In the genomic region with DNA sequence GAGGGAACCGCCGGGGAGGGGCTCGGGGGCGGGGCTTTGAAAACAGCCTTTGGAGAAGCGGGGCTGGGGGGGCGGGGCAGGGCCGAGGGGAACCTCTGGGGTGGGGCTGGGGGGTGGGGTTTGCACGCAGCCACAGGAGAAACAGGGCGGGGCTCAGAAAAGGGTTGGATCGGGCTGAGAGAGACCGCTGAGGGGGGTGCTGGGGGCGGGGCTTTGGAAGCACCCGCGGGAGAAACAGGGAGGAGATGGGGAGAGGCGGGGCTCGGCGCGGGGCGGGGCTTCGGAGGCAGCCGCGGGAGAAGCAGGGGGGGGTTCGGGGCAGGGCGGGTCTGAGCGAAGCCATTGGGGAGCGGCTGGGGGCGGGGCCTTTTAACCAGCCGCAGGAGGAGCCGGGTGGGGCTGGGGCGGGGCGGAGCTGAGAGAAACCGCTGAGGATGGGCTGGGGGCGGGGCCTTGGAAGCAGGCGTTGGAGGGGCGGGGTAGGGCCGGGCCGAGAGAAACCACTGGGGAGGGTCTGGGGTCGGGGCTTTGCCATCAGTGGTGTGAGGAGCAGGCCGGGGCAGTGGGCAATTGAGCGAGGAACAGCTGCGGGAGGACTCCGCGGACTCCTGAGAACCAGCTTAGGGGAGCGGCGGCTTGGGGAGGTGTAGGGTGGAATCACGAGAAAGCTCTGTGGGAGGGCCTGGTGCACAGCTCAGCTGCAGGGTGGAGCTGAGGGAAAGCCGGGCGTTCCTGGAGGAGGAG, we compare ENCODE assay signal across 8 cellular contexts. TPM values are rescaled to one million over a fixed set of nuclear protein-coding genes. Genes with fewer than 3 reads are reported as not detected.
A peak's percentile ranks its signal among the peaks of the same experiment; 100 is the strongest.
DNase-seq lines count a peak whose midpoint lies in the region; ATAC-seq and TF ChIP-seq lines count a peak whose summit lies in the region.

No MANE protein-coding gene starts in this region.

- peak overlapping the region; percentile 81 to 97 (median 90) for H3K4me3 Mint-ChIP-seq in CD4-positive, CD25-positive, alpha-beta regulatory T cell

- H3K4me2 ChIP-seq in Loucy (ENCODE audit: low read depth, low read length, poor library complexity, severe bottlenecking) (peak overlapping the region; percentile 75), neural cell (ENCODE audit: low read length) (no peak overlapping the region)

- peaks cover 9% of the 10 kb centered on the region for H4K20me1 ChIP-seq in Loucy (ENCODE audit: insufficient read depth, low read length, poor library complexity, severe bottlenecking)
- no peaks in the 10 kb centered on the region for H4K20me1 ChIP-seq in neural cell (ENCODE audit: insufficient read depth)

- DNase-seq in CD4-positive, CD25-positive, alpha-beta regulatory T cell: peak; percentile 86 to 91 (median 89)
- peak; percentile 65 to 92 for DNase-seq in SHP77 (lab: John Stamatoyannopoulos, UW)
- DNase-seq in activated effector memory CD4-positive, alpha-beta T cell treated with Interleukin-2 at 50 U/mL for 16 hours: peak; percentile 81
- peak; percentile 86 for DNase-seq in fibroblast of the conjunctiva (ENCODE audit: low read depth)
- DNase-seq in stimulated activated naive CD4-positive, alpha-beta T cell treated with Interleukin-2 at 50 U/mL for 16 hours (lab: John Stamatoyannopoulos, UW): peak; percentile 94

- H3K36me3 ChIP-seq in CD4-positive, CD25-positive, alpha-beta regulatory T cell (ENCODE audit: control insufficient read depth, insufficient read depth, low read length): no peaks in the 10 kb centered on the region
- H3K36me3 ChIP-seq in Loucy (ENCODE audit: insufficient read depth, low read length) (no peaks in the 10 kb centered on the region), neural cell (ENCODE audit: insufficient read depth, low read length) (no peaks in the 10 kb centered on the region)

- TF ChIP-seq EP300 in neural cell (conservative IDR thresholded peaks at IDR 0.05; ENCODE audit: poor library complexity, severe bottlenecking): no peak

- H3K9me3 Mint-ChIP-seq in CD4-positive, CD25-positive, alpha-beta regulatory T cell: no peaks in the 10 kb centered on the region

- H3K9me2 ChIP-seq in Loucy (replicated peaks; ENCODE audit: low read depth, low read length) (no peaks in the 10 kb centered on the region), neural cell (ENCODE audit: insufficient read depth, low read length) (no peaks in the 10 kb centered on the region)

- peaks cover 0 to 16% (median 4%) of the 10 kb centered on the region in 4 donors for H3K4me1 Mint-ChIP-seq in CD4-positive, CD25-positive, alpha-beta regulatory T cell

- no peaks in the 10 kb centered on the region for H3K9me3 ChIP-seq in CD4-positive, CD25-positive, alpha-beta regulatory T cell (ENCODE audit: control insufficient read depth in 2 of 2, low read length in 2 of 2)
- H3K9me3 ChIP-seq in Loucy (ENCODE audit: insufficient read depth, low read depth, low read length): no peaks in the 10 kb centered on the region
- H3K9me3 ChIP-seq in neural cell (ENCODE audit: low read length): no peaks in the 10 kb centered on the region

- no peak overlapping the region for H2AFZ ChIP-seq in Loucy (ENCODE audit: low read length)
- H2AFZ ChIP-seq in neural cell (ENCODE audit: low read depth, low read length): no peak overlapping the region

- H3K4me3 ChIP-seq in CD4-positive, CD25-positive, alpha-beta regulatory T cell (ENCODE audit: low read depth, low read length): peak overlapping the region; percentile 37
- peak overlapping the region; percentile 84 for H3K4me3 ChIP-seq in Loucy (ENCODE audit: low read length, poor library complexity, severe bottlenecking)
- H3K4me3 ChIP-seq in neural cell (ENCODE audit: low read length): peak overlapping the region; percentile 69

- peak overlapping the region; percentile 84 to 94 (median 93) for H3K27ac Mint-ChIP-seq in CD4-positive, CD25-positive, alpha-beta regulatory T cell

- no peaks in the 10 kb centered on the region for H3K27me3 Mint-ChIP-seq in CD4-positive, CD25-positive, alpha-beta regulatory T cell

- H3K79me2 ChIP-seq in Loucy (ENCODE audit: insufficient read depth, low read length): peaks cover 12% of the 10 kb centered on the region
- peaks cover 5% of the 10 kb centered on the region for H3K79me2 ChIP-seq in neural cell (replicated peaks; ENCODE audit: insufficient read depth, low read length)

- no peaks in the 10 kb centered on the region for H3F3A ChIP-seq in Loucy (ENCODE audit: low read depth)
- H3F3A ChIP-seq in neural cell (ENCODE audit: insufficient read depth, low read length, poor library complexity, severe bottlenecking): no peaks in the 10 kb centered on the region

- peak; percentile 26 to 28 for ATAC-seq in CD4-positive, CD25-positive, alpha-beta regulatory T cell (ENCODE audit: low read depth in 2 of 2)
- peak; percentile 11 for ATAC-seq in GM21737 (IDR thresholded peaks at IDR 0.05; ENCODE audit: unreplicated experiment)

- no peaks in the 10 kb centered on the region for H3K27me3 ChIP-seq in CD4-positive, CD25-positive, alpha-beta regulatory T cell (ENCODE audit: control insufficient read depth, insufficient read depth, low read length)
- no peaks in the 10 kb centered on the region for H3K27me3 ChIP-seq in Loucy (ENCODE audit: insufficient read depth, low read length, poor library complexity, severe bottlenecking)
- no peaks in the 10 kb centered on the region for H3K27me3 ChIP-seq in neural cell (ENCODE audit: insufficient read depth, low read depth, low read length)

- H3K27ac ChIP-seq in CD4-positive, CD25-positive, alpha-beta regulatory T cell (ENCODE audit: insufficient read depth, low read length, poor library complexity, severe bottlenecking): peak overlapping the region; percentile 86
- H3K27ac ChIP-seq in neural cell (ENCODE audit: low read length): peak overlapping the region; percentile 88

- H3K9ac ChIP-seq in Loucy (ENCODE audit: low read depth, low read length, poor library complexity, severe bottlenecking) (peak overlapping the region; percentile 93), neural cell (ENCODE audit: low read length) (peak overlapping the region; percentile 72)

- H3K4me1 ChIP-seq in CD4-positive, CD25-positive, alpha-beta regulatory T cell (ENCODE audit: control insufficient read depth, insufficient read depth, low read length, poor library complexity, severe bottlenecking): peaks cover 7% of the 10 kb centered on the region
- no peaks in the 10 kb centered on the region for H3K4me1 ChIP-seq in Loucy (ENCODE audit: insufficient read depth, low read length, poor library complexity, severe bottlenecking)

- H3K36me3 Mint-ChIP-seq in CD4-positive, CD25-positive, alpha-beta regulatory T cell: no peaks in the 10 kb centered on the region

- no peak for TF ChIP-seq RAD21 in neural cell (conservative IDR thresholded peaks at IDR 0.05)

- TF ChIP-seq CTCF in Loucy (conservative IDR thresholded peaks at IDR 0.05; ENCODE audit: low read length): no peak
- no peak for TF ChIP-seq CTCF in neural cell (IDR thresholded peaks at IDR 0.05; ENCODE audit: poor library complexity, severe bottlenecking)

TF ChIP-seq in neural cell, 6 proteins besides CTCF, POLR2A, EP300 and RAD21:
- TF ChIP-seq TAF1 (IDR thresholded peaks at IDR 0.05; ENCODE audit: low read depth) (peak; percentile 32), POLR2AphosphoS5 (IDR thresholded peaks at IDR 0.05) (no peak), MXI1 (conservative IDR thresholded peaks at IDR 0.05; ENCODE audit: poor library complexity, severe bottlenecking) (no peak), EZH2 (IDR thresholded peaks at IDR 0.05; ENCODE audit: borderline replicate concordance, insufficient read depth, low read length, poor library complexity, severe bottlenecking) (no peak), SMC3 (conservative IDR thresholded peaks at IDR 0.05; ENCODE audit: poor library complexity) (no peak)
- TF ChIP-seq, protein P1, sequence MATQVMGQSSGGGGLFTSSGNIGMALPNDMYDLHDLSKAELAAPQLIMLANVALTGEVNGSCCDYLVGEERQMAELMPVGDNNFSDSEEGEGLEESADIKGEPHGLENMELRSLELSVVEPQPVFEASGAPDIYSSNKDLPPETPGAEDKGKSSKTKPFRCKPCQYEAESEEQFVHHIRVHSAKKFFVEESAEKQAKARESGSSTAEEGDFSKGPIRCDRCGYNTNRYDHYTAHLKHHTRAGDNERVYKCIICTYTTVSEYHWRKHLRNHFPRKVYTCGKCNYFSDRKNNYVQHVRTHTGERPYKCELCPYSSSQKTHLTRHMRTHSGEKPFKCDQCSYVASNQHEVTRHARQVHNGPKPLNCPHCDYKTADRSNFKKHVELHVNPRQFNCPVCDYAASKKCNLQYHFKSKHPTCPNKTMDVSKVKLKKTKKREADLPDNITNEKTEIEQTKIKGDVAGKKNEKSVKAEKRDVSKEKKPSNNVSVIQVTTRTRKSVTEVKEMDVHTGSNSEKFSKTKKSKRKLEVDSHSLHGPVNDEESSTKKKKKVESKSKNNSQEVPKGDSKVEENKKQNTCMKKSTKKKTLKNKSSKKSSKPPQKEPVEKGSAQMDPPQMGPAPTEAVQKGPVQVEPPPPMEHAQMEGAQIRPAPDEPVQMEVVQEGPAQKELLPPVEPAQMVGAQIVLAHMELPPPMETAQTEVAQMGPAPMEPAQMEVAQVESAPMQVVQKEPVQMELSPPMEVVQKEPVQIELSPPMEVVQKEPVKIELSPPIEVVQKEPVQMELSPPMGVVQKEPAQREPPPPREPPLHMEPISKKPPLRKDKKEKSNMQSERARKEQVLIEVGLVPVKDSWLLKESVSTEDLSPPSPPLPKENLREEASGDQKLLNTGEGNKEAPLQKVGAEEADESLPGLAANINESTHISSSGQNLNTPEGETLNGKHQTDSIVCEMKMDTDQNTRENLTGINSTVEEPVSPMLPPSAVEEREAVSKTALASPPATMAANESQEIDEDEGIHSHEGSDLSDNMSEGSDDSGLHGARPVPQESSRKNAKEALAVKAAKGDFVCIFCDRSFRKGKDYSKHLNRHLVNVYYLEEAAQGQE (IDR thresholded peaks at IDR 0.05; ENCODE audit: borderline replicate concordance): no peak

RNA-seq across cellular contexts. Expression of a gene that starts 1.2 kb away (rescaled TPM):
- 62.5 TPM for total RNA-seq in CD4-positive, CD25-positive, alpha-beta regulatory T cell
- 10 to 100 TPM; 32.1 to 35.9 (median 34.2) TPM for polyA plus RNA-seq in CD4-positive, CD25-positive, alpha-beta regulatory T cell
- polyA plus RNA-seq in neural cell: 21.7 and 26.7 TPM in 2 replicates
- 15.6 and 22.0 TPM in 2 replicates for polyA minus RNA-seq in neural cell

RNA-seq across cellular contexts. Expression of a gene that starts 10.1 kb away (rescaled TPM):
- total RNA-seq in CD4-positive, CD25-positive, alpha-beta regulatory T cell: not detected
- polyA plus RNA-seq in CD4-positive, CD25-positive, alpha-beta regulatory T cell: not detected
- polyA plus RNA-seq in neural cell: not detected in 2 replicates
- not detected in 2 replicates for polyA minus RNA-seq in neural cell

RNA-seq across cellular contexts. Expression of a gene that starts 58.5 kb away (rescaled TPM):
- not detected for total RNA-seq in CD4-positive, CD25-positive, alpha-beta regulatory T cell
- not detected for polyA plus RNA-seq in CD4-positive, CD25-positive, alpha-beta regulatory T cell
- not detected in 2 replicates for polyA plus RNA-seq in neural cell
- not detected in 2 replicates for polyA minus RNA-seq in neural cell

Comparison
In these comparisons a context has a peak if more than half of its experiments do, and no peak if none do; other contexts are left out.
1. Peak in every context shown above with its lines: DNase-seq, ATAC-seq, H3K4me3 ChIP-seq and H3K27ac ChIP-seq.